Comparison of ENCODE assay signal across 13 cellular contexts in genomic region chr15:38691365-38691764, GRCh38.
DNase-seq lines count a peak whose midpoint lies in the region; ATAC-seq, FAIRE-seq and TF ChIP-seq lines count a peak whose summit lies in the region.
"Had no signal": no experiment of that assay in that cellular context is flagged by ENCODE, and none has a peak within 500 bp of the region (broad histone marks: within the 10 kb centered on the region; RNA-seq: fewer than 3 reads in every experiment).

No MANE protein-coding gene starts in this region.

- H3K4me3 Mint-ChIP-seq in activated CD8-positive, alpha-beta T cell treated with anti-CD3 and anti-CD28 coated beads for 36 hours: no peak overlapping the region
- H3K4me3 Mint-ChIP-seq in activated CD8-positive, alpha-beta T cell treated with anti-CD3 and anti-CD28 coated beads, Interleukin-2, amount 10 ng/mL, durations not matched to agents 7 days and 5 days: no peak overlapping the region
- peak overlapping the region; percentile 60 for H3K4me3 Mint-ChIP-seq in activated T-helper 17 cell treated with anti-CD3 and anti-CD28 coated beads, Interleukin-2, amount 50 U/mL, for 72 hours
- H3K4me3 Mint-ChIP-seq in nephron: no peak overlapping the region
- H3K4me3 Mint-ChIP-seq: endodermal cell, memory B cell had no signal

- peak overlapping the region; percentile 62 for H3K27ac Mint-ChIP-seq in activated CD8-positive, alpha-beta T cell treated with anti-CD3 and anti-CD28 coated beads for 36 hours
- H3K27ac Mint-ChIP-seq in activated CD8-positive, alpha-beta T cell treated with anti-CD3 and anti-CD28 coated beads, Interleukin-2, amount 10 ng/mL, durations not matched to agents 7 days and 5 days: no peak overlapping the region
- H3K27ac Mint-ChIP-seq in activated T-helper 17 cell treated with anti-CD3 and anti-CD28 coated beads, Interleukin-2, amount 50 U/mL, for 72 hours: peak overlapping the region; percentile 76
- H3K27ac Mint-ChIP-seq in nephron: peak overlapping the region; percentile 25 to 46 (median 36)
- H3K27ac Mint-ChIP-seq: endodermal cell, memory B cell had no signal

- ATAC-seq in activated CD8-positive, alpha-beta T cell treated with anti-CD3 and anti-CD28 coated beads for 36 hours: no peak
- no peak for ATAC-seq in activated CD8-positive, alpha-beta T cell treated with anti-CD3 and anti-CD28 coated beads, Interleukin-2, amount 10 ng/mL, durations not matched to agents 7 days and 5 days
- ATAC-seq in activated T-helper 17 cell treated with anti-CD3 and anti-CD28 coated beads, Interleukin-2, amount 50 U/mL, for 72 hours (replicated peaks): no peak
- no peak for ATAC-seq in HG03354 (IDR thresholded peaks at IDR 0.05; ENCODE audit: poor library complexity, severe bottlenecking, unreplicated experiment)

- no peak for DNase-seq in activated CD8-positive, alpha-beta T cell treated with anti-CD3 and anti-CD28 coated beads for 36 hours
- no peak for DNase-seq in activated CD8-positive, alpha-beta T cell treated with anti-CD3 and anti-CD28 coated beads, Interleukin-2, amount 10 ng/mL, durations not matched to agents 7 days and 5 days
- DNase-seq in GM12892 (ENCODE audit: insufficient read length): no peak
- DNase-seq in GM19238 (ENCODE audit: insufficient read length, low spot score): no peak
- DNase-seq in amniotic stem cell (lab: John Stamatoyannopoulos, UW): no peak
- DNase-seq: left lung had no signal

- no peaks in the 10 kb centered on the region for H3K9me3 Mint-ChIP-seq in activated CD8-positive, alpha-beta T cell treated with anti-CD3 and anti-CD28 coated beads for 36 hours
- H3K9me3 Mint-ChIP-seq in activated CD8-positive, alpha-beta T cell treated with anti-CD3 and anti-CD28 coated beads, Interleukin-2, amount 10 ng/mL, durations not matched to agents 7 days and 5 days (ENCODE audit: insufficient read depth): no peaks in the 10 kb centered on the region
- H3K9me3 Mint-ChIP-seq in activated T-helper 17 cell treated with anti-CD3 and anti-CD28 coated beads, Interleukin-2, amount 50 U/mL, for 72 hours: no peaks in the 10 kb centered on the region
- no peaks in the 10 kb centered on the region for H3K9me3 Mint-ChIP-seq in nephron
- H3K9me3 Mint-ChIP-seq: memory B cell had no signal

- peak; percentile 63 for FAIRE-seq in GM12892 (lab: Jason Lieb, UNC)
- FAIRE-seq: A549 had no signal

- TF ChIP-seq POLR2A in GM12892 (IDR thresholded peaks at IDR 0.05; ENCODE audit: low read depth, low read length): no peak

- no peak for TF ChIP-seq CTCF in activated CD8-positive, alpha-beta T cell treated with anti-CD3 and anti-CD28 coated beads for 36 hours (IDR thresholded peaks at IDR 0.05)
- TF ChIP-seq CTCF in nephron (IDR thresholded peaks at IDR 0.05; ENCODE audit: unreplicated experiment in 3 of 3): no peak

- CTCF ChIA-PET in activated CD8-positive, alpha-beta T cell treated with anti-CD3 and anti-CD28 coated beads for 36 hours (lab: Charles Lee): interaction anchor here (0.7 to 12.1 kb wide), 43 partner anchors 7 to 250 kb away, joined by 3 to 464 read pairs (median 12); partner anchors contain the start of genes FAM98B and RASGRP1
- CTCF ChIA-PET in activated CD8-positive, alpha-beta T cell treated with anti-CD3 and anti-CD28 coated beads, Interleukin-2, amount 10 ng/mL, durations not matched to agents 7 days and 5 days (lab: Charles Lee): interaction anchor here (0.6 to 11.2 kb wide), 49 partner anchors 7 to 1065 kb away, joined by 3 to 803 read pairs (median 10); partner anchors contain the start of genes FAM98B and RASGRP1

- intact Hi-C loops in activated CD8-positive, alpha-beta T cell treated with anti-CD3 and anti-CD28 coated beads for 36 hours (cut with micrococcal nuclease): loop anchor here (2.0 kb wide), 1 partner anchor 251 kb away; no protein-coding TSS in a partner anchor

- POLR2A ChIA-PET in activated CD8-positive, alpha-beta T cell treated with anti-CD3 and anti-CD28 coated beads for 36 hours (lab: Charles Lee): interaction anchor here (0.7 to 11.1 kb wide), 11 partner anchors 7 to 242 kb away, joined by 3 to 192 read pairs (median 5); partner anchors contain the start of genes FAM98B and RASGRP1
- POLR2A ChIA-PET in activated CD8-positive, alpha-beta T cell treated with anti-CD3 and anti-CD28 coated beads, Interleukin-2, amount 10 ng/mL, durations not matched to agents 7 days and 5 days (lab: Charles Lee): interaction anchor here (1.2 to 10.1 kb wide), 3 partner anchors 20 to 128 kb away, joined by 8 to 336 read pairs (median 81); partner anchors contain the start of gene RASGRP1

- no peaks in the 10 kb centered on the region for H3K27me3 Mint-ChIP-seq in activated CD8-positive, alpha-beta T cell treated with anti-CD3 and anti-CD28 coated beads for 36 hours
- H3K27me3 Mint-ChIP-seq in activated CD8-positive, alpha-beta T cell treated with anti-CD3 and anti-CD28 coated beads, Interleukin-2, amount 10 ng/mL, durations not matched to agents 7 days and 5 days (ENCODE audit: low read depth): no peaks in the 10 kb centered on the region
- H3K27me3 Mint-ChIP-seq in activated T-helper 17 cell treated with anti-CD3 and anti-CD28 coated beads, Interleukin-2, amount 50 U/mL, for 72 hours: no peaks in the 10 kb centered on the region
- H3K27me3 Mint-ChIP-seq in nephron (ENCODE audit: low read depth): peaks cover 4% of the 10 kb centered on the region

- H3K36me3 Mint-ChIP-seq in activated CD8-positive, alpha-beta T cell treated with anti-CD3 and anti-CD28 coated beads for 36 hours (ENCODE audit: low read depth): no peaks in the 10 kb centered on the region
- H3K36me3 Mint-ChIP-seq in activated CD8-positive, alpha-beta T cell treated with anti-CD3 and anti-CD28 coated beads, Interleukin-2, amount 10 ng/mL, durations not matched to agents 7 days and 5 days (ENCODE audit: low read depth): no peaks in the 10 kb centered on the region
- no peaks in the 10 kb centered on the region for H3K36me3 Mint-ChIP-seq in activated T-helper 17 cell treated with anti-CD3 and anti-CD28 coated beads, Interleukin-2, amount 50 U/mL, for 72 hours (ENCODE audit: low read depth)
- no peaks in the 10 kb centered on the region for H3K36me3 Mint-ChIP-seq in nephron (ENCODE audit: low read depth)
- H3K36me3 Mint-ChIP-seq: brain, memory B cell had no signal

- peaks cover 71% of the 10 kb centered on the region for H3K4me1 Mint-ChIP-seq in activated CD8-positive, alpha-beta T cell treated with anti-CD3 and anti-CD28 coated beads for 36 hours (ENCODE audit: low read depth)
- H3K4me1 Mint-ChIP-seq in activated CD8-positive, alpha-beta T cell treated with anti-CD3 and anti-CD28 coated beads, Interleukin-2, amount 10 ng/mL, durations not matched to agents 7 days and 5 days (ENCODE audit: low read depth): peaks cover 82% of the 10 kb centered on the region
- H3K4me1 Mint-ChIP-seq in activated T-helper 17 cell treated with anti-CD3 and anti-CD28 coated beads, Interleukin-2, amount 50 U/mL, for 72 hours: peaks cover 63% of the 10 kb centered on the region
- peaks cover 4% of the 10 kb centered on the region for H3K4me1 Mint-ChIP-seq in nephron
